28 cellular contexts compared by ENCODE assay signal in the genomic region with DNA sequence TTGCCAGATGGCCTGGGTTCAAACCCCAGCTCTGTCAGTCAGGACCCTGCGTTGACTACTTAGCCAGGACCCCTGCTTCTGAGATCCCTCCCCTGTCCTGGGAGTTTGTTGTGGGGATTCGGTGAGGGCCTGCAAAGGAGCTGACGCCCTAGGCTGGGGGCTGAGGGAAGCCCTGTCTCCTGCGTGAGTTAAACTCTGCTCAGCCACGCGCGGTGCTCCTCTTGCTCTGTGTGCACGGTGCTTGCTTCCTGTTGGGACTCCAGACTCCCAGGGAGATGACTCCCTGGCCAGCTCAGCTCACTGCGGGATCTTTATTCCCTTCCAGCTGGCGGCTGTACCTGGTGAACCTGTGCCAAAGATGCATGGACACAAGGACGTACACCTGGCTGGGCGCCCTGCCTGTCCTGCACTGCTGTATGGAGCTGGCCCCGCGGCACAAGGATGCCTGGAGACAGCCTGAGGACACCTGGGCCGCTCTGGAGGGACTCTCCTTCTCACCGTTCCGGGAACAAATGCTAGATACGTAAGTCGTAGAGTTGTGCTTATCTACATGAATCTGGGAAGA. TPM values are rescaled to one million over a fixed set of nuclear protein-coding genes. Genes with fewer than 3 reads are reported as not detected.
DNase-seq lines count a peak whose midpoint lies in the region; ATAC-seq, FAIRE-seq and TF ChIP-seq lines count a peak whose summit lies in the region.
"Had no signal": no experiment of that assay in that cellular context is flagged by ENCODE, and none has a peak within 500 bp of the region (broad histone marks: within the 10 kb centered on the region; RNA-seq: fewer than 3 reads in every experiment).

No MANE protein-coding gene starts in this region.

- FAIRE-seq in GM19239 (lab: Jason Lieb, UNC), result no peak
- FAIRE-seq: A549, H1, pancreas, small intestine, urothelium cell line had no signal

- ATAC-seq in activated CD8-positive, alpha-beta T cell treated with anti-CD3 and anti-CD28 coated beads, Interleukin-2, amount 10 ng/mL, durations not matched to agents 7 days and 5 days, result no peak
- no peak for ATAC-seq in activated CD8-positive, alpha-beta T cell treated with anti-CD3 and anti-CD28 coated beads for 36 hours
- ATAC-seq: foreskin keratinocyte; naive thymus-derived CD4-positive, alpha-beta T cell; pancreas had no signal

- H3K4me1 Mint-ChIP-seq in activated CD8-positive, alpha-beta T cell treated with anti-CD3 and anti-CD28 coated beads, Interleukin-2, amount 10 ng/mL, durations not matched to agents 7 days and 5 days (ENCODE audit: low read depth), result peaks cover 23% of the 10 kb centered on the region
- peaks cover 7% of the 10 kb centered on the region for H3K4me1 Mint-ChIP-seq in activated CD8-positive, alpha-beta T cell treated with anti-CD3 and anti-CD28 coated beads for 36 hours (ENCODE audit: low read depth)
- peaks cover 46% of the 10 kb centered on the region for H3K4me1 Mint-ChIP-seq in activated T-helper 1 cell treated with anti-CD3 and anti-CD28 coated beads, Interleukin-12 subunit alpha, Interleukin-12 subunit beta, Interleukin-2, Interleukin-4 antibody, amounts not matched to agents 30 ng/mL and 10 ng/mL and 1 ng/mL, durations not matched to agents 14 hours and 24 hours and 36 hours (ENCODE audit: low read depth)
- H3K4me1 Mint-ChIP-seq: activated naive CD4-positive, alpha-beta T cell treated with anti-CD3 and anti-CD28 coated beads, Interleukin-2, amount 50 U/mL, for 24 hours had no signal

- intact Hi-C loops in activated CD8-positive, alpha-beta T cell treated with anti-CD3 and anti-CD28 coated beads for 36 hours (cut with micrococcal nuclease), result no loop called here
- intact Hi-C loops in posterior vena cava (cut with DNase I), result no loop called here
- intact Hi-C loops in activated T-helper 1 cell treated with anti-CD3 and anti-CD28 coated beads, Interleukin-12 subunit alpha, Interleukin-12 subunit beta, Interleukin-2, Interleukin-4 antibody, amounts not matched to agents 30 ng/mL and 10 ng/mL and 1 ng/mL, durations not matched to agents 14 hours and 24 hours and 36 hours (cut with micrococcal nuclease), result no loop called here

- H3K27ac ChIP-seq in VCaP, result peak overlapping the region; percentile 82
- H3K27ac ChIP-seq: A549, esophagus squamous epithelium, foreskin keratinocyte, pancreas, Peyer's patch, right atrium auricular region, testis had no signal

- no peak for DNase-seq in activated CD8-positive, alpha-beta T cell treated with anti-CD3 and anti-CD28 coated beads, Interleukin-2, amount 10 ng/mL, durations not matched to agents 7 days and 5 days
- DNase-seq in activated CD8-positive, alpha-beta T cell treated with anti-CD3 and anti-CD28 coated beads for 36 hours, result no peak
- DNase-seq in NCI-H2029 (lab: John Stamatoyannopoulos, UW) (peak; percentile 44), posterior vena cava (ENCODE audit: low spot score) (peak; percentile 78), GM19239 (ENCODE audit: insufficient read length, low spot score) (no peak), NCI-H446 (lab: John Stamatoyannopoulos, UW) (no peak)
- DNase-seq in activated T-helper 1 cell treated with anti-CD3 and anti-CD28 coated beads, Interleukin-12 subunit alpha, Interleukin-12 subunit beta, Interleukin-2, Interleukin-4 antibody, amounts not matched to agents 30 ng/mL and 10 ng/mL and 1 ng/mL, durations not matched to agents 14 hours and 24 hours and 36 hours (ENCODE audit: low spot score), result no peak
- DNase-seq: activated CD4-positive, alpha-beta T cell treated with anti-CD3 and anti-CD28 coated beads for 4 hours; CD4-positive, alpha-beta memory T cell; esophagus squamous epithelium; foreskin keratinocyte; HFFc6; kidney glomerular epithelial cell; naive thymus-derived CD4-positive, alpha-beta T cell; NCI-H1694 treated with DMSO at 0.1 percent for 48 hours; NCI-H526 treated with DMSO at 0.1 percent for 48 hours; Peyer's patch; SHP77 treated with DMSO at 0.1 percent for 48 hours; small intestine; testis had no signal

- no peak for TF ChIP-seq CTCF in activated CD8-positive, alpha-beta T cell treated with anti-CD3 and anti-CD28 coated beads for 36 hours (IDR thresholded peaks at IDR 0.05)
- no peak for TF ChIP-seq CTCF in VCaP (conservative IDR thresholded peaks at IDR 0.05)

- H3K9me3 Mint-ChIP-seq in activated CD8-positive, alpha-beta T cell treated with anti-CD3 and anti-CD28 coated beads, Interleukin-2, amount 10 ng/mL, durations not matched to agents 7 days and 5 days (ENCODE audit: insufficient read depth), result no peaks in the 10 kb centered on the region
- peaks cover 6% of the 10 kb centered on the region for H3K9me3 Mint-ChIP-seq in activated CD8-positive, alpha-beta T cell treated with anti-CD3 and anti-CD28 coated beads for 36 hours
- H3K9me3 Mint-ChIP-seq in activated T-helper 1 cell treated with anti-CD3 and anti-CD28 coated beads, Interleukin-12 subunit alpha, Interleukin-12 subunit beta, Interleukin-2, Interleukin-4 antibody, amounts not matched to agents 30 ng/mL and 10 ng/mL and 1 ng/mL, durations not matched to agents 14 hours and 24 hours and 36 hours, result no peaks in the 10 kb centered on the region
- H3K9me3 Mint-ChIP-seq: activated naive CD4-positive, alpha-beta T cell treated with anti-CD3 and anti-CD28 coated beads, Interleukin-2, amount 50 U/mL, for 24 hours; stimulated activated naive CD8-positive, alpha-beta T cell treated with anti-CD3 and anti-CD28 coated beads, Interleukin-15, Interleukin-2, amounts not matched to agents 100 ng/mL and 50 ng/mL, for 24 hours had no signal

- no peak overlapping the region for H3K4me3 Mint-ChIP-seq in activated CD8-positive, alpha-beta T cell treated with anti-CD3 and anti-CD28 coated beads, Interleukin-2, amount 10 ng/mL, durations not matched to agents 7 days and 5 days
- H3K4me3 Mint-ChIP-seq in activated CD8-positive, alpha-beta T cell treated with anti-CD3 and anti-CD28 coated beads for 36 hours, result no peak overlapping the region
- H3K4me3 Mint-ChIP-seq in activated T-helper 1 cell treated with anti-CD3 and anti-CD28 coated beads, Interleukin-12 subunit alpha, Interleukin-12 subunit beta, Interleukin-2, Interleukin-4 antibody, amounts not matched to agents 30 ng/mL and 10 ng/mL and 1 ng/mL, durations not matched to agents 14 hours and 24 hours and 36 hours, result no peak overlapping the region
- H3K4me3 Mint-ChIP-seq: activated naive CD4-positive, alpha-beta T cell treated with anti-CD3 and anti-CD28 coated beads, Interleukin-2, amount 50 U/mL, for 24 hours; CD4-positive, alpha-beta memory T cell; HFFc6; naive thymus-derived CD4-positive, alpha-beta T cell; stimulated activated naive CD8-positive, alpha-beta T cell treated with anti-CD3 and anti-CD28 coated beads, Interleukin-15, Interleukin-2, amounts not matched to agents 100 ng/mL and 50 ng/mL, for 24 hours had no signal

- CTCF ChIA-PET in activated CD8-positive, alpha-beta T cell treated with anti-CD3 and anti-CD28 coated beads, Interleukin-2, amount 10 ng/mL, durations not matched to agents 7 days and 5 days (lab: Charles Lee), result no interaction called here
- CTCF ChIA-PET in activated CD8-positive, alpha-beta T cell treated with anti-CD3 and anti-CD28 coated beads for 36 hours (lab: Charles Lee), result no interaction called here

- POLR2A ChIA-PET in activated CD8-positive, alpha-beta T cell treated with anti-CD3 and anti-CD28 coated beads, Interleukin-2, amount 10 ng/mL, durations not matched to agents 7 days and 5 days (lab: Charles Lee), result interaction anchor here (0.6 kb wide), 1 partner anchor 42 kb away, joined by 3 read pairs; no protein-coding TSS in a partner anchor
- POLR2A ChIA-PET in activated CD8-positive, alpha-beta T cell treated with anti-CD3 and anti-CD28 coated beads for 36 hours (lab: Charles Lee), result interaction anchor here (0.7 to 1.4 kb wide), 2 partner anchors 20 to 33 kb away, joined by 3 to 4 read pairs; no protein-coding TSS in a partner anchor

- peak overlapping the region; percentile 43 for H3K27ac Mint-ChIP-seq in activated CD8-positive, alpha-beta T cell treated with anti-CD3 and anti-CD28 coated beads, Interleukin-2, amount 10 ng/mL, durations not matched to agents 7 days and 5 days
- no peak overlapping the region for H3K27ac Mint-ChIP-seq in activated CD8-positive, alpha-beta T cell treated with anti-CD3 and anti-CD28 coated beads for 36 hours
- no peak overlapping the region for H3K27ac Mint-ChIP-seq in activated T-helper 1 cell treated with anti-CD3 and anti-CD28 coated beads, Interleukin-12 subunit alpha, Interleukin-12 subunit beta, Interleukin-2, Interleukin-4 antibody, amounts not matched to agents 30 ng/mL and 10 ng/mL and 1 ng/mL, durations not matched to agents 14 hours and 24 hours and 36 hours
- H3K27ac Mint-ChIP-seq: activated naive CD4-positive, alpha-beta T cell treated with anti-CD3 and anti-CD28 coated beads, Interleukin-2, amount 50 U/mL, for 24 hours; HFFc6; stimulated activated naive CD8-positive, alpha-beta T cell treated with anti-CD3 and anti-CD28 coated beads, Interleukin-15, Interleukin-2, amounts not matched to agents 100 ng/mL and 50 ng/mL, for 24 hours had no signal

- H3K36me3 Mint-ChIP-seq in activated CD8-positive, alpha-beta T cell treated with anti-CD3 and anti-CD28 coated beads, Interleukin-2, amount 10 ng/mL, durations not matched to agents 7 days and 5 days (ENCODE audit: low read depth), result peaks cover 83% of the 10 kb centered on the region
- peaks cover 73% of the 10 kb centered on the region for H3K36me3 Mint-ChIP-seq in activated CD8-positive, alpha-beta T cell treated with anti-CD3 and anti-CD28 coated beads for 36 hours (ENCODE audit: low read depth)
- peaks cover 57% of the 10 kb centered on the region for H3K36me3 Mint-ChIP-seq in activated T-helper 1 cell treated with anti-CD3 and anti-CD28 coated beads, Interleukin-12 subunit alpha, Interleukin-12 subunit beta, Interleukin-2, Interleukin-4 antibody, amounts not matched to agents 30 ng/mL and 10 ng/mL and 1 ng/mL, durations not matched to agents 14 hours and 24 hours and 36 hours (ENCODE audit: low read depth)

- H3K27me3 Mint-ChIP-seq in activated CD8-positive, alpha-beta T cell treated with anti-CD3 and anti-CD28 coated beads, Interleukin-2, amount 10 ng/mL, durations not matched to agents 7 days and 5 days (ENCODE audit: low read depth), result no peaks in the 10 kb centered on the region
- H3K27me3 Mint-ChIP-seq in activated CD8-positive, alpha-beta T cell treated with anti-CD3 and anti-CD28 coated beads for 36 hours, result no peaks in the 10 kb centered on the region
- no peaks in the 10 kb centered on the region for H3K27me3 Mint-ChIP-seq in activated T-helper 1 cell treated with anti-CD3 and anti-CD28 coated beads, Interleukin-12 subunit alpha, Interleukin-12 subunit beta, Interleukin-2, Interleukin-4 antibody, amounts not matched to agents 30 ng/mL and 10 ng/mL and 1 ng/mL, durations not matched to agents 14 hours and 24 hours and 36 hours (ENCODE audit: insufficient read depth)
- H3K27me3 Mint-ChIP-seq: activated naive CD4-positive, alpha-beta T cell treated with anti-CD3 and anti-CD28 coated beads, Interleukin-2, amount 50 U/mL, for 24 hours; CD4-positive, alpha-beta memory T cell; naive thymus-derived CD4-positive, alpha-beta T cell; stimulated activated naive CD8-positive, alpha-beta T cell treated with anti-CD3 and anti-CD28 coated beads, Interleukin-15, Interleukin-2, amounts not matched to agents 100 ng/mL and 50 ng/mL, for 24 hours had no signal

RNA-seq across cellular contexts. Expression of a gene that starts 37.4 kb away (rescaled TPM):
- total RNA-seq in activated CD8-positive, alpha-beta T cell treated with anti-CD3 and anti-CD28 coated beads, Interleukin-2, amount 10 ng/mL, durations not matched to agents 7 days and 5 days, result 100 to 1,000 TPM; 438 to 455 TPM
- 100 to 1,000 TPM; 131 to 142 TPM for total RNA-seq in activated CD8-positive, alpha-beta T cell treated with anti-CD3 and anti-CD28 coated beads for 36 hours
- total RNA-seq in posterior vena cava, result 10 to 100 TPM; 98.8 to 99.3 TPM
- 282 and 290 TPM in 2 replicates for total RNA-seq in activated T-helper 1 cell treated with anti-CD3 and anti-CD28 coated beads, Interleukin-12 subunit alpha, Interleukin-12 subunit beta, Interleukin-2, Interleukin-4 antibody, amounts not matched to agents 30 ng/mL and 10 ng/mL and 1 ng/mL, durations not matched to agents 14 hours and 24 hours and 36 hours

Comparison
In these comparisons a context has a peak if more than half of its experiments do, and no peak if none do; other contexts are left out.
1. DNase-seq: peak in NCI-H2029 (single experiment) and posterior vena cava (single experiment); none in activated CD8-positive, alpha-beta T cell treated with anti-CD3 and anti-CD28 coated beads, Interleukin-2, amount 10 ng/mL, durations not matched to agents 7 days and 5 days (single experiment), activated CD8-positive, alpha-beta T cell treated with anti-CD3 and anti-CD28 coated beads for 36 hours (single experiment), GM19239 (single experiment), activated T-helper 1 cell treated with anti-CD3 and anti-CD28 coated beads, Interleukin-12 subunit alpha, Interleukin-12 subunit beta, Interleukin-2, Interleukin-4 antibody, amounts not matched to agents 30 ng/mL and 10 ng/mL and 1 ng/mL, durations not matched to agents 14 hours and 24 hours and 36 hours (single experiment) and NCI-H446 (0 of 2).